In the genomic region with DNA sequence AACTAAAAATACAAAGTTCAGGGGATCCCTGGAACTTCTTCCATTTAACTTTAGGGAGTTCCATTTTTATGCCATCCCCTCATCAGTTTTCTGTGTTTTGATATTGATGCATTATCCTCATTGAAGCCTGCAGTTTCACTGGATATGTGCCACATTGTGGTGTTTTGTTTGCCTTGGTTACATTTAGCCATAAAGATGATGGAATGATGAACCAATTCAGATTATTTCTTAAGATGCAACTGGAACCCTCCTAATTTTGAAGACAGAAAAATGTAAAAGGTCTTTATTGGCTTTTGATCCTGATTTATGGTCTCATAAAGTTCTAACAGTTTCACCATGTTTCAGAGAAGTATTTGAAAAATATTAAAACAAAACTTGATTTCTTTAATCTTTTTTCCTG, we compare ENCODE assay signal across 23 cellular contexts.
"Had no signal": no experiment of that assay in that cellular context is flagged by ENCODE, and none has a peak within 500 bp of the region (broad histone marks: within the 10 kb centered on the region; RNA-seq: fewer than 3 reads in every experiment).

No MANE protein-coding gene starts in this region.

- ATAC-seq: esophagus mucosa; gastrocnemius medialis; heart right ventricle; left cardiac atrium; left lung; left ventricle myocardium superior; lower lobe of right lung; naive thymus-derived CD4-positive, alpha-beta T cell had no signal

- H3K27me3 ChIP-seq: colonic mucosa, dorsolateral prefrontal cortex, esophagus squamous epithelium, gastrocnemius medialis, heart right ventricle, left lung had no signal

- H3K36me3 ChIP-seq: colonic mucosa, esophagus squamous epithelium, gastrocnemius medialis, heart right ventricle, left lung, lower lobe of right lung had no signal

- H3K4me3 ChIP-seq: colonic mucosa, dorsolateral prefrontal cortex, esophagus squamous epithelium, gastrocnemius medialis, heart right ventricle, left lung, lower lobe of right lung had no signal

- DNase-seq: colonic mucosa; dermis blood vessel endothelial cell; dorsolateral prefrontal cortex; effector CD4-positive, alpha-beta T cell; effector memory CD4-positive, alpha-beta T cell; erythroblast; esophagus squamous epithelium; foreskin fibroblast; foreskin melanocyte; gastrocnemius medialis; glutamatergic neuron; head of caudate nucleus; heart right ventricle; hippocampal formation; left cardiac atrium; left lung; left ventricle myocardium superior; lower lobe of right lung; mesendoderm; midbrain; naive thymus-derived CD4-positive, alpha-beta T cell had no signal

- H3K27ac ChIP-seq: colonic mucosa, dorsolateral prefrontal cortex, epithelial cell of prostate, esophagus squamous epithelium, gastrocnemius medialis, heart right ventricle, left lung, lower lobe of right lung had no signal

- H3K4me1 ChIP-seq: colonic mucosa, esophagus squamous epithelium, left lung, lower lobe of right lung had no signal

- H3K9me3 ChIP-seq: colonic mucosa, esophagus squamous epithelium, gastrocnemius medialis, heart right ventricle, left lung, lower lobe of right lung had no signal
